Comparison of ENCODE assay signal across 16 cellular contexts in the genomic region with DNA sequence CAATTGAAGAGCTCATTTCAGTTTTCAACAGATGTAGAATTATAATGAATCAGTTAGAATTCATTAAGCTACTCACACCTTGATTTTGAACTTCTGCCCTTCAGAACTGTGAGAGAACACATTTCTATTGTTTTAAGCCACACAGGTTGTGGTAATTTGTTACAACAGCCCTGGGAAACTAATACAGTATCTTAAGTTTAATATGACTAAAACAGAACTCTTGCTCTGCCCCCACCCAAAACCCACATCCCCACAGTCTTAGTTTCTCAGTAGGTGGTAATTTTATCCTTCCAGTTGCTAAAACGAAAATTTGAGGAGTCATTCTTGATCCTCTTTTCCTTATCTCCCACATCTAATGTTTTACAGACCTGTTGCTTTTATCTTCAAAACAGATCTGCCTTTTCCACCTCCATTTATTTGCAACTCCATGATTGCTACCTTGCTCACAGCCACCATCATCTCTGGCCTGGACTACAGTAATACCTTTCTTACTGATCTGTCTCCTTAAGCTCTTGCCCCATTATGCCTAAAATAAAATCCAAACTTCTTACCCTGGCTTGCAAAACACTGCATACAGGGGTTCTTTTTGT.
DNase-seq lines count a peak whose midpoint lies in the region; ATAC-seq, FAIRE-seq and TF ChIP-seq lines count a peak whose summit lies in the region.
"Had no signal": no experiment of that assay in that cellular context is flagged by ENCODE, and none has a peak within 500 bp of the region (broad histone marks: within the 10 kb centered on the region; RNA-seq: fewer than 3 reads in every experiment).

No MANE protein-coding gene starts in this region.

- H3K4me3 ChIP-seq in trophoblast cell (ENCODE audit: low read depth, low read length) = no peak overlapping the region
- H3K4me3 ChIP-seq: A549 had no signal

- no peak overlapping the region for H3K14ac ChIP-seq in trophoblast cell (ENCODE audit: low read length)

- no peak overlapping the region for H2AK5ac ChIP-seq in trophoblast cell (ENCODE audit: low read length)

- peak overlapping the region; percentile 97 for H3K27ac Mint-ChIP-seq in WTC11
- H3K27ac Mint-ChIP-seq: HFFc6 had no signal

- POLR2A ChIA-PET in WTC11 (lab: Charles Lee) = no interaction called here

- no peaks in the 10 kb centered on the region for H3K79me2 ChIP-seq in trophoblast cell (ENCODE audit: control insufficient read depth, insufficient read depth, low read length, poor library complexity)

- H3K27ac ChIP-seq in trophoblast cell (ENCODE audit: low read depth, low read length) = no peak overlapping the region
- H3K27ac ChIP-seq: A549, KMS-11 had no signal

- no peak overlapping the region for H2BK5ac ChIP-seq in trophoblast cell (ENCODE audit: low read depth, low read length, poor library complexity)

- no peak overlapping the region for H3K23ac ChIP-seq in trophoblast cell (ENCODE audit: low read length)

- H2AFZ ChIP-seq in trophoblast cell (ENCODE audit: insufficient read depth, low read length, poor library complexity) = no peak overlapping the region

- no peak overlapping the region for H2BK12ac ChIP-seq in trophoblast cell (ENCODE audit: low read length)

- peaks cover 23% of the 10 kb centered on the region for H3K9me3 Mint-ChIP-seq in WTC11

- H3K9me3 ChIP-seq in trophoblast cell (ENCODE audit: insufficient read depth, low read depth, low read length) = no peaks in the 10 kb centered on the region
- H3K9me3 ChIP-seq: A549 had no signal

- no peak overlapping the region for H2BK120ac ChIP-seq in trophoblast cell (ENCODE audit: insufficient read depth, low read length, poor library complexity)

- no CpG with 5 or more reads among the region's 1 CpG for WGBS in trophoblast cell (ENCODE audit: extremely low coverage, insufficient coverage, insufficient read length)

- no peak overlapping the region for H4K8ac ChIP-seq in trophoblast cell (ENCODE audit: low read depth, low read length)

- ATAC-seq in HG02870 (IDR thresholded peaks at IDR 0.05; ENCODE audit: unreplicated experiment) (peak; percentile 53), WTC11 (no peak)
- ATAC-seq: A549 had no signal

- no peaks in the 10 kb centered on the region for H3K36me3 ChIP-seq in trophoblast cell (ENCODE audit: control insufficient read depth in 1 of 2, insufficient read depth in 2 of 2, low read length in 2 of 2)

- no peak overlapping the region for H3K18ac ChIP-seq in trophoblast cell (ENCODE audit: low read length)

- no peak for TF ChIP-seq POLR2A in GM12892 (IDR thresholded peaks at IDR 0.05; ENCODE audit: low read depth, low read length)

- CTCF ChIA-PET in WTC11 (lab: Charles Lee) = interaction anchor here (0.9 to 1.8 kb wide), 3 partner anchors 65 to 99 kb away, joined by 3 to 9 read pairs (median 6); a partner anchor contains a TSS

- H3K4me3 Mint-ChIP-seq in WTC11 = no peak overlapping the region
- H3K4me3 Mint-ChIP-seq: HFFc6 had no signal

- H3K4me2 ChIP-seq in trophoblast cell (ENCODE audit: low read length) = peak overlapping the region; percentile 2
- H3K4me2 ChIP-seq: A549, KMS-11 had no signal

- no peaks in the 10 kb centered on the region for H3K79me1 ChIP-seq in trophoblast cell (ENCODE audit: low read length)

- H4K12ac ChIP-seq in trophoblast cell (ENCODE audit: low read depth, low read length) = no peak overlapping the region

- H3K27me3 Mint-ChIP-seq in WTC11 (ENCODE audit: low read depth) = no peaks in the 10 kb centered on the region

- H3K4me1 Mint-ChIP-seq in WTC11 = peaks cover 81% of the 10 kb centered on the region

- peak; percentile 30 for FAIRE-seq in GM12892 (lab: Jason Lieb, UNC)
- FAIRE-seq: A549 had no signal

- DNase-seq in GM12892 (ENCODE audit: insufficient read length) (no peak), WTC11 (ENCODE audit: low spot score) (no peak), trophoblast cell (no peak), D341Med (ENCODE audit: low spot score) (no peak), NCI-H524 (lab: John Stamatoyannopoulos, UW) (no peak), NCI-H748 treated with DMSO at 0.1 percent for 48 hours (lab: John Stamatoyannopoulos, UW) (no peak)
- DNase-seq: C1 segment of cervical spinal cord, DMS 273 treated with DMSO at 0.1 percent for 48 hours, EL, HFFc6, NCI-H1436, NCI-H2029 treated with DMSO at 0.1 percent for 48 hours, NCI-H82 had no signal

- peaks cover 32% of the 10 kb centered on the region for H3K36me3 Mint-ChIP-seq in WTC11

- TF ChIP-seq CTCF in WTC11 (IDR thresholded peaks at IDR 0.05) = no peak

- H3K9ac ChIP-seq in trophoblast cell (ENCODE audit: low read length) = no peak overlapping the region
- H3K9ac ChIP-seq: KMS-11 had no signal

- no peak overlapping the region for H3K4ac ChIP-seq in trophoblast cell (ENCODE audit: low read depth, low read length)

- H3K27me3 ChIP-seq in trophoblast cell (ENCODE audit: insufficient read depth, low read length) = no peaks in the 10 kb centered on the region

- H4K91ac ChIP-seq in trophoblast cell (ENCODE audit: low read depth, low read length) = no peak overlapping the region

- H3K4me1 ChIP-seq in trophoblast cell (ENCODE audit: control insufficient read depth in 1 of 2, insufficient read depth in 2 of 2, low read length in 2 of 2) = peaks cover 0 to 7% of the 10 kb centered on the region in 2 experiments
- H3K4me1 ChIP-seq: A549 had no signal

TF ChIP-seq in WTC11, 78 proteins besides CTCF, POLR2A, EP300 and RAD21:
- no peak for TF ChIP-seq NFE2L1 (CRISPR knock-in tag; IDR thresholded peaks at IDR 0.05)
- TF ChIP-seq RORB (CRISPR knock-in tag; IDR thresholded peaks at IDR 0.05) = no peak
TF ChIP-seq in WTC11: peak in this region for 0.
